In genomic region chr3:173894-174293, GRCh38 we compare ENCODE assay signal across 15 cellular contexts. TPM values are rescaled to one million over a fixed set of nuclear protein-coding genes. Genes with fewer than 3 reads are reported as not detected.
A peak's percentile ranks its signal among the peaks of the same experiment; 100 is the strongest.
DNase-seq lines count a peak whose midpoint lies in the region; ATAC-seq, FAIRE-seq and TF ChIP-seq lines count a peak whose summit lies in the region.
"Had no signal": no experiment of that assay in that cellular context is flagged by ENCODE, and none has a peak within 500 bp of the region (broad histone marks: within the 10 kb centered on the region; RNA-seq: fewer than 3 reads in every experiment).

No MANE protein-coding gene starts in this region.

- H4K20me1 ChIP-seq in H1 (replicated peaks in 1 of 2; ENCODE audit: control insufficient read depth in 1 of 2, insufficient read depth in 2 of 2, low read length in 2 of 2) = no peaks in the 10 kb centered on the region

- H3K23me2 ChIP-seq in H1 (ENCODE audit: low read depth, low read length) = no peaks in the 10 kb centered on the region

- H3K4me1 Mint-ChIP-seq in stimulated activated naive CD8-positive, alpha-beta T cell treated with anti-CD3 and anti-CD28 coated beads, Interleukin-15, amount 100 ng/mL, for 72 hours = no peaks in the 10 kb centered on the region

- H2BK5ac ChIP-seq in H1 (ENCODE audit: low read depth, low read length) = no peak overlapping the region

- no peaks in the 10 kb centered on the region for H3K27me3 ChIP-seq in H1 (replicated peaks in 1 of 4; ENCODE audit: control insufficient read depth in 3 of 4, extremely low read depth in 1 of 4, insufficient read depth in 3 of 4, low read length in 3 of 4)
- H3K27me3 ChIP-seq: brain microvascular endothelial cell had no signal

- no peak overlapping the region for H3K27ac Mint-ChIP-seq in stimulated activated naive CD8-positive, alpha-beta T cell treated with anti-CD3 and anti-CD28 coated beads, Interleukin-15, amount 100 ng/mL, for 72 hours
- H3K27ac Mint-ChIP-seq: CD8-positive, alpha-beta T cell had no signal

- no peaks in the 10 kb centered on the region for H3K79me2 ChIP-seq in H1 (ENCODE audit: control insufficient read depth in 1 of 2, insufficient read depth in 2 of 2, low read length in 2 of 2)

- FAIRE-seq in H1 (lab: Jason Lieb, UNC) = no peak
- FAIRE-seq: GM12891 had no signal

- POLR2A ChIA-PET in H1 (lab: Charles Lee; ENCODE audit: partially characterized antibody) = no interaction called here

- no peaks in the 10 kb centered on the region for H3K79me1 ChIP-seq in H1 (ENCODE audit: low read depth, low read length)

- no peak overlapping the region for H3K56ac ChIP-seq in H1 (replicated peaks; ENCODE audit: insufficient read length, low read depth, low read length)

- TF ChIP-seq CTCF in H1 (IDR thresholded peaks at IDR 0.05; ENCODE audit: control extremely low read depth in 1 of 3, insufficient read depth in 1 of 3, low read depth in 1 of 3, low read length in 3 of 3) = no peak

- TF ChIP-seq EP300 in H1 (IDR thresholded peaks at IDR 0.05; ENCODE audit: borderline replicate concordance in 1 of 2, low read depth in 2 of 2, low read length in 2 of 2) = no peak

- no peak overlapping the region for H4K8ac ChIP-seq in H1 (ENCODE audit: extremely low read depth, insufficient read depth, low read length)

- H2AFZ ChIP-seq in H1 (ENCODE audit: low read length) = 0 out of 2 replicates have a peak overlapping the region, but pooled peaks have one; percentile 51

- H3K4me3 Mint-ChIP-seq in stimulated activated naive CD8-positive, alpha-beta T cell treated with anti-CD3 and anti-CD28 coated beads, Interleukin-15, amount 100 ng/mL, for 72 hours = no peak overlapping the region
- H3K4me3 Mint-ChIP-seq: CD8-positive, alpha-beta T cell had no signal

- no peak overlapping the region for H3K9ac ChIP-seq in H1 (replicated peaks in 1 of 4; ENCODE audit: extremely low read depth in 1 of 4, low read depth in 3 of 4, low read length in 3 of 4)

- H3K27me3 Mint-ChIP-seq in stimulated activated naive CD8-positive, alpha-beta T cell treated with anti-CD3 and anti-CD28 coated beads, Interleukin-15, amount 100 ng/mL, for 72 hours = no peaks in the 10 kb centered on the region

- H3K4me2 ChIP-seq in H1 (ENCODE audit: insufficient read depth in 1 of 2, low read depth in 2 of 2, low read length in 2 of 2) = no peak overlapping the region

- no peak overlapping the region for H2BK20ac ChIP-seq in H1 (ENCODE audit: low read length)

- no peaks in the 10 kb centered on the region for H3K4me1 ChIP-seq in H1 (replicated peaks in 1 of 4; ENCODE audit: control insufficient read depth in 3 of 4, insufficient read depth in 4 of 4, low read length in 3 of 4)

- H3K4me3 ChIP-seq in H1 (ENCODE audit: extremely low read depth in 1 of 4, insufficient read depth in 2 of 4, low read depth in 3 of 4, low read length in 4 of 4) = no peak overlapping the region

- no peaks in the 10 kb centered on the region for H3K9me3 Mint-ChIP-seq in stimulated activated naive CD8-positive, alpha-beta T cell treated with anti-CD3 and anti-CD28 coated beads, Interleukin-15, amount 100 ng/mL, for 72 hours
- H3K9me3 Mint-ChIP-seq: CD8-positive, alpha-beta T cell had no signal

- H2BK15ac ChIP-seq in H1 (ENCODE audit: low read length) = no peak overlapping the region

- no peak for TF ChIP-seq RAD21 in H1 (IDR thresholded peaks at IDR 0.05 in 1 of 2, conservative IDR thresholded peaks at IDR 0.05 in 1 of 2; ENCODE audit: low read depth in 2 of 2, low read length in 2 of 2)

- CTCF ChIA-PET in H1 (lab: Charles Lee; ENCODE audit: partially characterized antibody) = no interaction called here

- no peak overlapping the region for H3K18ac ChIP-seq in H1 (ENCODE audit: extremely low read depth, low read length)

- H3K4ac ChIP-seq in H1 (replicated peaks; ENCODE audit: insufficient read length, low read depth, low read length) = no peak overlapping the region

- no peak overlapping the region for H3K27ac ChIP-seq in H1 (ENCODE audit: low read depth, low read length)
- H3K27ac ChIP-seq: brain microvascular endothelial cell had no signal

- no peak overlapping the region for H4K5ac ChIP-seq in H1 (ENCODE audit: insufficient read length, low read depth, low read length)

- no peaks in the 10 kb centered on the region for H3K36me3 ChIP-seq in H1 (ENCODE audit: control insufficient read depth in 2 of 4, insufficient read depth in 4 of 4, low read length in 3 of 4)
- H3K36me3 ChIP-seq: brain microvascular endothelial cell had no signal

- no peaks in the 10 kb centered on the region for H3K9me3 ChIP-seq in H1 (ENCODE audit: insufficient read depth in 2 of 2, low read depth in 1 of 2, low read length in 1 of 2)

- whole genome bisulfite sequencing in H1 (ENCODE audit: extremely low coverage in 1 of 2, insufficient coverage in 1 of 2, insufficient read length in 1 of 2, insufficient replicate concordance in 2 of 2, low coverage in 1 of 2, low lambda C conversion rate in 2 of 2, missing lambda C conversion rate in 1 of 2), 2 experiments = 77% methylated on average over 1 of the region's 1 CpG; no CpG with 5 or more reads in 1 of the 2 experiments

- ATAC-seq in GM18858 (IDR thresholded peaks at IDR 0.05; ENCODE audit: unreplicated experiment) = peak; percentile 65
- peak; percentile 91 for ATAC-seq in GM21529 (IDR thresholded peaks at IDR 0.05; ENCODE audit: unreplicated experiment)
- ATAC-seq in HG03342 (IDR thresholded peaks at IDR 0.05; ENCODE audit: unreplicated experiment) = peak; percentile 72
- ATAC-seq in stimulated activated naive CD8-positive, alpha-beta T cell treated with anti-CD3 and anti-CD28 coated beads, Interleukin-15, amount 100 ng/mL, for 72 hours = no peak
- ATAC-seq: CD8-positive, alpha-beta T cell had no signal

- DNase-seq in H1 (ENCODE audit: low read depth in 1 of 2, low spot score in 2 of 2) = no peak
- DNase-seq in stimulated activated naive CD8-positive, alpha-beta T cell treated with anti-CD3 and anti-CD28 coated beads, Interleukin-15, amount 100 ng/mL, for 72 hours = no peak
- DNase-seq in NCI-H510A treated with DMSO at 0.1 percent for 48 hours (lab: John Stamatoyannopoulos, UW) = no peak
- DNase-seq in cortex of kidney (lab: John Stamatoyannopoulos, UW) = no peak
- DNase-seq in stimulated activated CD4-positive, alpha-beta T cell treated with anti-CD3 and anti-CD28 coated beads, Interleukin-12 subunit alpha, Interleukin-12 subunit beta, amount 100 ng/mL, for 4 hours = no peak
- DNase-seq: brain microvascular endothelial cell; CD8-positive, alpha-beta T cell; NCI-H1092 treated with DMSO at 0.1 percent for 48 hours; stimulated activated CD4-positive, alpha-beta T cell treated with anti-CD3 and anti-CD28 coated beads, Interleukin-1b, Interleukin-23, amount 100 ng/mL, for 48 hours; substantia nigra; T1000 had no signal

- no peak overlapping the region for H2AK5ac ChIP-seq in H1 (ENCODE audit: low read depth, low read length)

- H3K23ac ChIP-seq in H1 (ENCODE audit: insufficient read length) = no peak overlapping the region

- no peak overlapping the region for H4K91ac ChIP-seq in H1 (replicated peaks; ENCODE audit: insufficient read length, low read length)

- no peak overlapping the region for H2BK120ac ChIP-seq in H1 (replicated peaks; ENCODE audit: low read depth, low read length)

- no peak overlapping the region for H3K14ac ChIP-seq in H1 (ENCODE audit: insufficient read length)

- no peak overlapping the region for H2BK12ac ChIP-seq in H1 (ENCODE audit: low read depth, low read length)

- TF ChIP-seq POLR2A in H1 (IDR thresholded peaks at IDR 0.05; ENCODE audit: control extremely low read depth in 1 of 2, low read depth in 2 of 2, low read length in 2 of 2) = no peak

TF ChIP-seq in H1, 55 proteins besides CTCF, POLR2A, EP300 and RAD21 (continues in another document):
- TF ChIP-seq POLR2AphosphoS5 (IDR thresholded peaks at IDR 0.05; ENCODE audit: low read depth, low read length) (no peak), NANOG (IDR thresholded peaks at IDR 0.05; ENCODE audit: insufficient read depth, low read depth, low read length, poor library complexity, severe bottlenecking) (no peak), RXRA (IDR thresholded peaks at IDR 0.05; ENCODE audit: insufficient read depth, low read depth, low read length) (no peak), CBX8 (IDR thresholded peaks at IDR 0.05; ENCODE audit: borderline replicate concordance, low read depth, low read length) (no peak), SRF (IDR thresholded peaks at IDR 0.05; ENCODE audit: low read depth, low read length) (no peak), HDAC6 (IDR thresholded peaks at IDR 0.05; ENCODE audit: low read depth, low read length) (no peak), NRF1 (IDR thresholded peaks at IDR 0.05; ENCODE audit: low read depth, low read length) (no peak), TCF12 (IDR thresholded peaks at IDR 0.05; ENCODE audit: low read depth, low read length) (no peak), MAFK (IDR thresholded peaks at IDR 0.05; ENCODE audit: low read depth, low read length) (no peak), RNF2 (IDR thresholded peaks at IDR 0.05; ENCODE audit: borderline replicate concordance, low read depth, low read length, missing control alignments, poor library complexity, severe bottlenecking) (no peak), JUN (IDR thresholded peaks at IDR 0.05; ENCODE audit: low read depth, low read length) (no peak), TBP (IDR thresholded peaks at IDR 0.05; ENCODE audit: low read depth, low read length) (no peak), KDM4A (IDR thresholded peaks at IDR 0.05; ENCODE audit: low read depth, low read length, severe bottlenecking) (no peak), CEBPB (IDR thresholded peaks at IDR 0.05; ENCODE audit: low read depth, low read length) (no peak), GTF2F1 (IDR thresholded peaks at IDR 0.05; ENCODE audit: borderline replicate concordance, low read depth, low read length) (no peak)

RNA-seq across cellular contexts. Expression of gene CHL1, which starts 22.7 kb away (rescaled TPM):
- total RNA-seq in H1 (2021; fragmentation: NEBNext Ultra II Directional; extraction: Animal tissue kit (Norgen Biotek cat#: 25700)) = 0.33 and 0.99 TPM in 2 replicates
- polyA plus RNA-seq in H1 (2011; rRNA removed) = 0.03 and 0.05 TPM in 2 replicates
- 0.08 TPM for polyA plus RNA-seq in H1 (2011; cell fraction: cytosol; rRNA removed)
- 0.29 TPM for polyA plus RNA-seq in H1 (2011; cell fraction: nucleus; rRNA removed)
- 0.05 to 0.25 TPM (median 0.18 TPM) in 4 replicates for polyA plus RNA-seq in H1 (2012, experiment 1 of 2)
- polyA plus RNA-seq in H1 (2012, experiment 2 of 2) = not detected
- 0.91 TPM for polyA plus RNA-seq in H1 (2013, experiment 1 of 2)
- polyA plus RNA-seq in H1 (2013, experiment 2 of 2) = 1.3 TPM
- 0.25 and 0.29 TPM in 2 replicates for polyA minus RNA-seq in H1 (2011; rRNA and poly(A)+ RNA removed)
- not detected for polyA minus RNA-seq in H1 (2011; cell fraction: cytosol; rRNA and poly(A)+ RNA removed)
- polyA minus RNA-seq in H1 (2011; cell fraction: nucleus; rRNA and poly(A)+ RNA removed) = 1.1 TPM
- total RNA-seq: CD8-positive, alpha-beta T cell had no signal
